19 cellular contexts compared by ENCODE assay signal in genomic region chr1:230679854-230680253, GRCh38. TPM values are rescaled to one million over a fixed set of nuclear protein-coding genes. Genes with fewer than 3 reads are reported as not detected.
"Had no signal": no experiment of that assay in that cellular context is flagged by ENCODE, and none has a peak within 500 bp of the region (broad histone marks: within the 10 kb centered on the region; RNA-seq: fewer than 3 reads in every experiment).

No MANE protein-coding gene starts in this region.

- DNase-seq: activated CD4-positive, alpha-beta memory T cell treated with anti-CD3 and anti-CD28 coated beads, Interleukin-2, amount 10 ng/mL, durations not matched to agents 7 days and 5 days; activated CD4-positive, alpha-beta T cell treated with anti-CD3 and anti-CD28 coated beads, Interleukin-2, amount 10 ng/mL, durations not matched to agents 24 days and 14 days; activated gamma-delta T cell treated with Interleukin-2 at 50 U/mL for 16 hours; body of pancreas; colonic mucosa; gastrocnemius medialis; left cardiac atrium; midbrain; natural killer cell; spleen; stimulated activated CD4-positive, alpha-beta T cell treated with anti-CD3 and anti-CD28 coated beads, Interleukin-4, amount 100 ng/mL, for 1 hour; stimulated activated naive CD4-positive, alpha-beta T cell treated with Interleukin-2 at 50 U/mL for 16 hours; substantia nigra; tibial artery had no signal

- ATAC-seq: activated CD4-positive, CD25-positive, alpha-beta regulatory T cell treated with anti-CD3 and anti-CD28 coated beads, Interleukin-2, amount 50 U/mL, for 24 hours; body of pancreas; gastrocnemius medialis; left cardiac atrium; natural killer cell had no signal

- H3K27ac Mint-ChIP-seq: activated CD4-positive, alpha-beta memory T cell treated with anti-CD3 and anti-CD28 coated beads, Interleukin-2, amount 10 ng/mL, durations not matched to agents 7 days and 5 days; activated CD4-positive, alpha-beta T cell treated with anti-CD3 and anti-CD28 coated beads, Interleukin-2, amount 10 ng/mL, durations not matched to agents 24 days and 14 days; natural killer cell had no signal

- H3K27me3 Mint-ChIP-seq: activated CD4-positive, alpha-beta memory T cell treated with anti-CD3 and anti-CD28 coated beads, Interleukin-2, amount 10 ng/mL, durations not matched to agents 7 days and 5 days; activated CD4-positive, alpha-beta T cell treated with anti-CD3 and anti-CD28 coated beads, Interleukin-2, amount 10 ng/mL, durations not matched to agents 24 days and 14 days had no signal

- H3K27me3 ChIP-seq: body of pancreas, colonic mucosa, esophagus muscularis mucosa, gastrocnemius medialis, spleen, tibial artery had no signal

- H3K9me3 ChIP-seq: body of pancreas, colonic mucosa, esophagus muscularis mucosa, gastrocnemius medialis, prostate gland, spleen, tibial artery had no signal

- H3K4me1 ChIP-seq: colonic mucosa, prostate gland had no signal

- H3K4me3 Mint-ChIP-seq: activated CD4-positive, alpha-beta memory T cell treated with anti-CD3 and anti-CD28 coated beads, Interleukin-2, amount 10 ng/mL, durations not matched to agents 7 days and 5 days; activated CD4-positive, alpha-beta T cell treated with anti-CD3 and anti-CD28 coated beads, Interleukin-2, amount 10 ng/mL, durations not matched to agents 24 days and 14 days; natural killer cell had no signal

- H3K36me3 ChIP-seq: prostate gland had no signal

- H3K9me3 Mint-ChIP-seq: activated CD4-positive, alpha-beta memory T cell treated with anti-CD3 and anti-CD28 coated beads, Interleukin-2, amount 10 ng/mL, durations not matched to agents 7 days and 5 days; activated CD4-positive, alpha-beta T cell treated with anti-CD3 and anti-CD28 coated beads, Interleukin-2, amount 10 ng/mL, durations not matched to agents 24 days and 14 days; natural killer cell had no signal

- H3K4me3 ChIP-seq: body of pancreas, colonic mucosa, esophagus muscularis mucosa, gastrocnemius medialis, prostate gland, spleen, tibial artery had no signal

- H3K27ac ChIP-seq: body of pancreas, colonic mucosa, esophagus muscularis mucosa, gastrocnemius medialis, spleen, tibial artery had no signal

- FAIRE-seq: urothelium cell line had no signal

RNA-seq across cellular contexts. Expression of gene AGT, which starts 34.1 kb away (rescaled TPM):
- total RNA-seq: activated CD4-positive, alpha-beta memory T cell treated with anti-CD3 and anti-CD28 coated beads, Interleukin-2, amount 10 ng/mL, durations not matched to agents 7 days and 5 days; activated CD4-positive, alpha-beta T cell treated with anti-CD3 and anti-CD28 coated beads, Interleukin-2, amount 10 ng/mL, durations not matched to agents 24 days and 14 days; natural killer cell; T-helper 2 cell treated with Interferon-gamma antibody and Interleukin-4, amounts not matched to agents 100 ng/mL and 5 ng/mL, for 36 hours had no signal
